Comparison of ENCODE assay signal across 2 cellular contexts in the genomic region with DNA sequence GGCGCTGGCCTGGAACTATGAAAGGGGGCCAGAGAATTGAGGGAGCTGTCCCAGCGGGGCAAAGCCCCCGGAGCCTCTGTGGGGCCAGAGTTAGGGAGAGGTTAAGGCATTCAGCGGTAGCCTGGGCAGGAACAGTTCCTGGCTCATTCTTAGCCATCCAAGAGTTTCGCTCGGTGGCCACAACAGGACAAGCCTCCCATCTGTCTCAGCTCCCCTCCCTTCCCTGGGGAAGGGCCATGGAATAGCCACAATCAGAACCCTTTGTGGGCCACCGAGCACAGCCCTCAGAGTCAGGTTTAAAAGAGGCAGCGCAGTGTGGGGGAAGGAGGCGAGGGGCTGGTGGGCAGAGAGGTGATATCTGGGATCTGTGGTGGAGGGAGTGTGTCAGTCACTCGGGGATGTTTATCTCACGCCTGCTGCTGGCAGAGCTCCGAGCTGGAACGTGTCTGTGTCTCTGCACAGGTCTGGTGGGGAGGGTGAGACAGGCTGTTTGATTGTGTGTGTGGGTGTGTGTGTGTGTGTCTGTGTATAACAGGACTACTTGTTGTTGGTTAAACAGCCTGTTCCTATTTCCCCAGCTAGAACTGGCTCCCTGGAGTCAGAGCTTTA.
TF ChIP-seq lines count a peak whose summit lies in the region.

No MANE protein-coding gene starts in this region.

TF ChIP-seq in liver, 16 proteins besides CTCF, POLR2A, EP300 and RAD21:
- TF ChIP-seq SP1 (IDR thresholded peaks at IDR 0.05) (no peak), HNF4G (IDR thresholded peaks at IDR 0.05) (no peak), FOXA1 (IDR thresholded peaks at IDR 0.05) (no peak), HNF4A (conservative IDR thresholded peaks at IDR 0.05) (no peak), NR2F2 (IDR thresholded peaks at IDR 0.05) (no peak), JUND (IDR thresholded peaks at IDR 0.05) (no peak), FOXA2 (IDR thresholded peaks at IDR 0.05) (no peak), YY1 (IDR thresholded peaks at IDR 0.05) (no peak), EGR1 (IDR thresholded peaks at IDR 0.05; ENCODE audit: low read depth in 2 of 2) (no peak), TAF1 (conservative IDR thresholded peaks at IDR 0.05) (no peak), RXRA (IDR thresholded peaks at IDR 0.05) (no peak), GABPA (IDR thresholded peaks at IDR 0.05 in 1 of 2, conservative IDR thresholded peaks at IDR 0.05 in 1 of 2) (no peak)
- TF ChIP-seq, protein P1, sequence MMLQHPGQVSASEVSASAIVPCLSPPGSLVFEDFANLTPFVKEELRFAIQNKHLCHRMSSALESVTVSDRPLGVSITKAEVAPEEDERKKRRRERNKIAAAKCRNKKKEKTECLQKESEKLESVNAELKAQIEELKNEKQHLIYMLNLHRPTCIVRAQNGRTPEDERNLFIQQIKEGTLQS (IDR thresholded peaks at IDR 0.05): no peak
- TF ChIP-seq, protein P2, sequence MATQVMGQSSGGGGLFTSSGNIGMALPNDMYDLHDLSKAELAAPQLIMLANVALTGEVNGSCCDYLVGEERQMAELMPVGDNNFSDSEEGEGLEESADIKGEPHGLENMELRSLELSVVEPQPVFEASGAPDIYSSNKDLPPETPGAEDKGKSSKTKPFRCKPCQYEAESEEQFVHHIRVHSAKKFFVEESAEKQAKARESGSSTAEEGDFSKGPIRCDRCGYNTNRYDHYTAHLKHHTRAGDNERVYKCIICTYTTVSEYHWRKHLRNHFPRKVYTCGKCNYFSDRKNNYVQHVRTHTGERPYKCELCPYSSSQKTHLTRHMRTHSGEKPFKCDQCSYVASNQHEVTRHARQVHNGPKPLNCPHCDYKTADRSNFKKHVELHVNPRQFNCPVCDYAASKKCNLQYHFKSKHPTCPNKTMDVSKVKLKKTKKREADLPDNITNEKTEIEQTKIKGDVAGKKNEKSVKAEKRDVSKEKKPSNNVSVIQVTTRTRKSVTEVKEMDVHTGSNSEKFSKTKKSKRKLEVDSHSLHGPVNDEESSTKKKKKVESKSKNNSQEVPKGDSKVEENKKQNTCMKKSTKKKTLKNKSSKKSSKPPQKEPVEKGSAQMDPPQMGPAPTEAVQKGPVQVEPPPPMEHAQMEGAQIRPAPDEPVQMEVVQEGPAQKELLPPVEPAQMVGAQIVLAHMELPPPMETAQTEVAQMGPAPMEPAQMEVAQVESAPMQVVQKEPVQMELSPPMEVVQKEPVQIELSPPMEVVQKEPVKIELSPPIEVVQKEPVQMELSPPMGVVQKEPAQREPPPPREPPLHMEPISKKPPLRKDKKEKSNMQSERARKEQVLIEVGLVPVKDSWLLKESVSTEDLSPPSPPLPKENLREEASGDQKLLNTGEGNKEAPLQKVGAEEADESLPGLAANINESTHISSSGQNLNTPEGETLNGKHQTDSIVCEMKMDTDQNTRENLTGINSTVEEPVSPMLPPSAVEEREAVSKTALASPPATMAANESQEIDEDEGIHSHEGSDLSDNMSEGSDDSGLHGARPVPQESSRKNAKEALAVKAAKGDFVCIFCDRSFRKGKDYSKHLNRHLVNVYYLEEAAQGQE (IDR thresholded peaks at IDR 0.05): no peak
- TF ChIP-seq, protein P3, sequence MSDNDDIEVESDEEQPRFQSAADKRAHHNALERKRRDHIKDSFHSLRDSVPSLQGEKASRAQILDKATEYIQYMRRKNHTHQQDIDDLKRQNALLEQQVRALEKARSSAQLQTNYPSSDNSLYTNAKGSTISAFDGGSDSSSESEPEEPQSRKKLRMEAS (IDR thresholded peaks at IDR 0.05): no peak
- TF ChIP-seq, protein P4, sequence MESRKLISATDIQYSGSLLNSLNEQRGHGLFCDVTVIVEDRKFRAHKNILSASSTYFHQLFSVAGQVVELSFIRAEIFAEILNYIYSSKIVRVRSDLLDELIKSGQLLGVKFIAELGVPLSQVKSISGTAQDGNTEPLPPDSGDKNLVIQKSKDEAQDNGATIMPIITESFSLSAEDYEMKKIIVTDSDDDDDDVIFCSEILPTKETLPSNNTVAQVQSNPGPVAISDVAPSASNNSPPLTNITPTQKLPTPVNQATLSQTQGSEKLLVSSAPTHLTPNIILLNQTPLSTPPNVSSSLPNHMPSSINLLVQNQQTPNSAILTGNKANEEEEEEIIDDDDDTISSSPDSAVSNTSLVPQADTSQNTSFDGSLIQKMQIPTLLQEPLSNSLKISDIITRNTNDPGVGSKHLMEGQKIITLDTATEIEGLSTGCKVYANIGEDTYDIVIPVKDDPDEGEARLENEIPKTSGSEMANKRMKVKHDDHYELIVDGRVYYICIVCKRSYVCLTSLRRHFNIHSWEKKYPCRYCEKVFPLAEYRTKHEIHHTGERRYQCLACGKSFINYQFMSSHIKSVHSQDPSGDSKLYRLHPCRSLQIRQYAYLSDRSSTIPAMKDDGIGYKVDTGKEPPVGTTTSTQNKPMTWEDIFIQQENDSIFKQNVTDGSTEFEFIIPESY (IDR thresholded peaks at IDR 0.05): no peak

TF ChIP-seq in HepG2, 621 proteins besides CTCF, POLR2A, EP300 and RAD21:
- no peak for TF ChIP-seq ZBTB20 (CRISPR knock-in tag; IDR thresholded peaks at IDR 0.05; ENCODE audit: borderline replicate concordance, low read depth)
- TF ChIP-seq, protein P5, sequence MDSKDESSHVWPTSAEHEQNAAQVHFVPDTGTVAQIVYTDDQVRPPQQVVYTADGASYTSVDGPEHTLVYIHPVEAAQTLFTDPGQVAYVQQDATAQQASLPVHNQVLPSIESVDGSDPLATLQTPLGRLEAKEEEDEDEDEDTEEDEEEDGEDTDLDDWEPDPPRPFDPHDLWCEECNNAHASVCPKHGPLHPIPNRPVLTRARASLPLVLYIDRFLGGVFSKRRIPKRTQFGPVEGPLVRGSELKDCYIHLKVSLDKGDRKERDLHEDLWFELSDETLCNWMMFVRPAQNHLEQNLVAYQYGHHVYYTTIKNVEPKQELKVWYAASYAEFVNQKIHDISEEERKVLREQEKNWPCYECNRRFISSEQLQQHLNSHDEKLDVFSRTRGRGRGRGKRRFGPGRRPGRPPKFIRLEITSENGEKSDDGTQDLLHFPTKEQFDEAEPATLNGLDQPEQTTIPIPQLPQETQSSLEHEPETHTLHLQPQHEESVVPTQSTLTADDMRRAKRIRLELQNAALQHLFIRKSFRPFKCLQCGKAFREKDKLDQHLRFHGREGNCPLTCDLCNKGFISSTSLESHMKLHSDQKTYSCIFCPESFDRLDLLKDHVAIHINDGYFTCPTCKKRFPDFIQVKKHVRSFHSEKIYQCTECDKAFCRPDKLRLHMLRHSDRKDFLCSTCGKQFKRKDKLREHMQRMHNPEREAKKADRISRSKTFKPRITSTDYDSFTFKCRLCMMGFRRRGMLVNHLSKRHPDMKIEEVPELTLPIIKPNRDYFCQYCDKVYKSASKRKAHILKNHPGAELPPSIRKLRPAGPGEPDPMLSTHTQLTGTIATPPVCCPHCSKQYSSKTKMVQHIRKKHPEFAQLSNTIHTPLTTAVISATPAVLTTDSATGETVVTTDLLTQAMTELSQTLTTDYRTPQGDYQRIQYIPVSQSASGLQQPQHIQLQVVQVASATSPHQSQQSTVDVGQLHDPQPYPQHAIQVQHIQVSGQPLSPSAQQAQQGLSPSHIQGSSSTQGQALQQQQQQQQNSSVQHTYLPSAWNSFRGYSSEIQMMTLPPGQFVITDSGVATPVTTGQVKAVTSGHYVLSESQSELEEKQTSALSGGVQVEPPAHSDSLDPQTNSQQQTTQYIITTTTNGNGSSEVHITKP (CRISPR knock-in tag; IDR thresholded peaks at IDR 0.05; ENCODE audit: low read depth): no peak
- TF ChIP-seq SMAD3 (CRISPR knock-in tag; IDR thresholded peaks at IDR 0.05): no peak
- TF ChIP-seq ZSCAN21 (CRISPR knock-in tag; IDR thresholded peaks at IDR 0.05; ENCODE audit: borderline replicate concordance): no peak
- TF ChIP-seq HDAC6 (IDR thresholded peaks at IDR 0.05; ENCODE audit: low read depth, low read length): no peak
- no peak for TF ChIP-seq CCAR2 (optimal IDR thresholded peaks at IDR 0.05; ENCODE audit: low read depth, low read length)
- no peak for TF ChIP-seq PAF1 (CRISPR knock-in tag; IDR thresholded peaks at IDR 0.05)
- no peak for TF ChIP-seq ZNF556 (CRISPR knock-in tag; IDR thresholded peaks at IDR 0.05; ENCODE audit: borderline replicate concordance)
- TF ChIP-seq RXRA (CRISPR knock-in tag; IDR thresholded peaks at IDR 0.05): no peak
- TF ChIP-seq, protein P6, sequence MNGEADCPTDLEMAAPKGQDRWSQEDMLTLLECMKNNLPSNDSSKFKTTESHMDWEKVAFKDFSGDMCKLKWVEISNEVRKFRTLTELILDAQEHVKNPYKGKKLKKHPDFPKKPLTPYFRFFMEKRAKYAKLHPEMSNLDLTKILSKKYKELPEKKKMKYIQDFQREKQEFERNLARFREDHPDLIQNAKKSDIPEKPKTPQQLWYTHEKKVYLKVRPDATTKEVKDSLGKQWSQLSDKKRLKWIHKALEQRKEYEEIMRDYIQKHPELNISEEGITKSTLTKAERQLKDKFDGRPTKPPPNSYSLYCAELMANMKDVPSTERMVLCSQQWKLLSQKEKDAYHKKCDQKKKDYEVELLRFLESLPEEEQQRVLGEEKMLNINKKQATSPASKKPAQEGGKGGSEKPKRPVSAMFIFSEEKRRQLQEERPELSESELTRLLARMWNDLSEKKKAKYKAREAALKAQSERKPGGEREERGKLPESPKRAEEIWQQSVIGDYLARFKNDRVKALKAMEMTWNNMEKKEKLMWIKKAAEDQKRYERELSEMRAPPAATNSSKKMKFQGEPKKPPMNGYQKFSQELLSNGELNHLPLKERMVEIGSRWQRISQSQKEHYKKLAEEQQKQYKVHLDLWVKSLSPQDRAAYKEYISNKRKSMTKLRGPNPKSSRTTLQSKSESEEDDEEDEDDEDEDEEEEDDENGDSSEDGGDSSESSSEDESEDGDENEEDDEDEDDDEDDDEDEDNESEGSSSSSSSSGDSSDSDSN (CRISPR knock-in tag; IDR thresholded peaks at IDR 0.05): no peak
- TF ChIP-seq ESRRA (CRISPR knock-in tag; IDR thresholded peaks at IDR 0.05; ENCODE audit: low read depth): no peak
- TF ChIP-seq, protein P7, sequence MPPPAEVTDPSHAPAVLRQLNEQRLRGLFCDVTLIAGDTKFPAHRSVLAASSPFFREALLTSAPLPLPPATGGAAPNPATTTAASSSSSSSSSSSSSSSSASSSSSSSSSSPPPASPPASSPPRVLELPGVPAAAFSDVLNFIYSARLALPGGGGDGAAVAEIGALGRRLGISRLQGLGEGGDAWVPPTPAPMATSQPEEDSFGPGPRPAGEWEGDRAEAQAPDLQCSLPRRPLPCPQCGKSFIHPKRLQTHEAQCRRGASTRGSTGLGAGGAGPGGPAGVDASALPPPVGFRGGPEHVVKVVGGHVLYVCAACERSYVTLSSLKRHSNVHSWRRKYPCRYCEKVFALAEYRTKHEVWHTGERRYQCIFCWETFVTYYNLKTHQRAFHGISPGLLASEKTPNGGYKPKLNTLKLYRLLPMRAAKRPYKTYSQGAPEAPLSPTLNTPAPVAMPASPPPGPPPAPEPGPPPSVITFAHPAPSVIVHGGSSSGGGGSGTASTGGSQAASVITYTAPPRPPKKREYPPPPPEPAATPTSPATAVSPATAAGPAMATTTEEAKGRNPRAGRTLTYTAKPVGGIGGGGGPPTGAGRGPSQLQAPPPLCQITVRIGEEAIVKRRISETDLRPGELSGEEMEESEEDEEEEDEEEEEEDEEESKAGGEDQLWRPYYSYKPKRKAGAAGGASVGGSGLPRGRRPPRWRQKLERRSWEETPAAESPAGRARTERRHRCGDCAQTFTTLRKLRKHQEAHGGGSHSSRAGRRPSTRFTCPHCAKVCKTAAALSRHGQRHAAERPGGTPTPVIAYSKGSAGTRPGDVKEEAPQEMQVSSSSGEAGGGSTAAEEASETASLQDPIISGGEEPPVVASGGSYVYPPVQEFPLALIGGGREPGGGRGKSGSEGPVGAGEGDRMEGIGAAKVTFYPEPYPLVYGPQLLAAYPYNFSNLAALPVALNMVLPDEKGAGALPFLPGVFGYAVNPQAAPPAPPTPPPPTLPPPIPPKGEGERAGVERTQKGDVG (CRISPR knock-in tag; IDR thresholded peaks at IDR 0.05; ENCODE audit: borderline replicate concordance): no peak
- no peak for TF ChIP-seq ZNF660 (CRISPR knock-in tag; IDR thresholded peaks at IDR 0.05; ENCODE audit: borderline replicate concordance, low read depth)
- no peak for TF ChIP-seq REL (CRISPR knock-in tag; conservative IDR thresholded peaks at IDR 0.05)
- TF ChIP-seq KLF16 (CRISPR knock-in tag; IDR thresholded peaks at IDR 0.05): no peak
- no peak for TF ChIP-seq TBX2 (CRISPR knock-in tag; IDR thresholded peaks at IDR 0.05; ENCODE audit: borderline replicate concordance)
- no peak for TF ChIP-seq NFKBIZ (CRISPR knock-in tag; IDR thresholded peaks at IDR 0.05)
- TF ChIP-seq PPARG (CRISPR knock-in tag; conservative IDR thresholded peaks at IDR 0.05): no peak
- TF ChIP-seq, protein P8, sequence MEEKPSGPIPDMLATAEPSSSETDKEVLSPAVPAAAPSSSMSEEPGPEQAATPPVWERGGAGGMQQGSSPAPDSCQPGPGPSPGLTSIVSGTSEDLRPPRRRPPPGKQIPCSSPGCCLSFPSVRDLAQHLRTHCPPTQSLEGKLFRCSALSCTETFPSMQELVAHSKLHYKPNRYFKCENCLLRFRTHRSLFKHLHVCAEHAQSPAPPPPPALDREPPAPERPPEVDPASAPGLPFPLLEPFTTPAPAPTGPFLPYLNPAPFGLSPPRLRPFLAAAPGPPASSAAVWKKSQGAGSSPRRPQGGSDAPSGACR (CRISPR knock-in tag; IDR thresholded peaks at IDR 0.05): no peak
